11 cellular contexts compared by ENCODE assay signal in the genomic region with DNA sequence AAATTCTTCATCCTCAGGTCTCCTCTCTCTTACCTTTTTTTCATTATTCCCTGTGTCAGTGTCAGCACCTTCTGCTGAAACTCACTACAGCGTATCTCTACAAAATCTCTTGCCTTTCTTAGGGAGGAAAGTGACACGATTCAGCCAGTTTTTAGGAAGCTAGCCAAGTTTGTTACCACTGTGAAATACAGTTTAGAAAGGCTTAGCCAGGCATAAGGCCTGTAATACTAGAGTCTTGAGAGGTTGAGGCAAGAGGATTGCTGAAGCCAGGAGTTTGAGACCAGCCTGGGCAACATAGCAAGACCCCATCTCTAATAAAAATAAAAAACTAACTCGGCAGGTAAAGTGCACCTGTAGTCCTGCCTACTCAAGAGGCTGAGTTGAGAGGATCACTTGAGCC. TPM values are rescaled to one million over a fixed set of nuclear protein-coding genes. Genes with fewer than 3 reads are reported as not detected.
DNase-seq lines count a peak whose midpoint lies in the region; ATAC-seq lines count a peak whose summit lies in the region.
"Had no signal": no experiment of that assay in that cellular context is flagged by ENCODE, and none has a peak within 500 bp of the region (broad histone marks: within the 10 kb centered on the region; RNA-seq: fewer than 3 reads in every experiment).

No MANE protein-coding gene starts in this region.

- H3K4me1 Mint-ChIP-seq in activated CD4-positive, alpha-beta T cell treated with anti-CD3 and anti-CD28 coated beads, Interleukin-2, amount 10 ng/mL, durations not matched to agents 7 days and 5 days = peaks cover 89% of the 10 kb centered on the region
- peaks cover 85% of the 10 kb centered on the region for H3K4me1 Mint-ChIP-seq in activated CD8-positive, alpha-beta T cell treated with anti-CD3 and anti-CD28 coated beads, Interleukin-2, amount 10 ng/mL, durations not matched to agents 7 days and 5 days (ENCODE audit: low read depth)
- peaks cover 89% of the 10 kb centered on the region for H3K4me1 Mint-ChIP-seq in stimulated activated effector memory CD8-positive, alpha-beta T cell treated with anti-CD3 and anti-CD28 coated beads, Interleukin-12 subunit alpha, Interleukin-12 subunit beta, amount 100 ng/mL, for 72 hours

- H3K27me3 Mint-ChIP-seq in activated CD4-positive, alpha-beta T cell treated with anti-CD3 and anti-CD28 coated beads, Interleukin-2, amount 10 ng/mL, durations not matched to agents 7 days and 5 days = no peaks in the 10 kb centered on the region
- H3K27me3 Mint-ChIP-seq in activated CD8-positive, alpha-beta T cell treated with anti-CD3 and anti-CD28 coated beads, Interleukin-2, amount 10 ng/mL, durations not matched to agents 7 days and 5 days (ENCODE audit: low read depth) = no peaks in the 10 kb centered on the region

- H3K4me3 Mint-ChIP-seq in activated CD4-positive, alpha-beta T cell treated with anti-CD3 and anti-CD28 coated beads, Interleukin-2, amount 10 ng/mL, durations not matched to agents 7 days and 5 days = no peak overlapping the region
- no peak overlapping the region for H3K4me3 Mint-ChIP-seq in activated CD8-positive, alpha-beta T cell treated with anti-CD3 and anti-CD28 coated beads, Interleukin-2, amount 10 ng/mL, durations not matched to agents 7 days and 5 days
- H3K4me3 Mint-ChIP-seq in stimulated activated effector memory CD8-positive, alpha-beta T cell treated with anti-CD3 and anti-CD28 coated beads, Interleukin-12 subunit alpha, Interleukin-12 subunit beta, amount 100 ng/mL, for 72 hours = peak overlapping the region; percentile 57

- no peak for DNase-seq in activated CD4-positive, alpha-beta T cell treated with anti-CD3 and anti-CD28 coated beads, Interleukin-2, amount 10 ng/mL, durations not matched to agents 7 days and 5 days
- DNase-seq in activated CD4-positive, alpha-beta T cell treated with anti-CD3 and anti-CD28 coated beads for 4 hours = no peak
- no peak for DNase-seq in activated CD8-positive, alpha-beta T cell treated with anti-CD3 and anti-CD28 coated beads, Interleukin-2, amount 10 ng/mL, durations not matched to agents 7 days and 5 days
- DNase-seq in fibroblast of peridontal ligament (ENCODE audit: extremely low read depth) (peak; percentile 40), NCI-H1092 treated with DMSO at 0.1 percent for 48 hours (lab: John Stamatoyannopoulos, UW) (no peak), NCI-H1105 treated with DMSO at 0.1 percent for 48 hours (lab: John Stamatoyannopoulos, UW) (no peak)
- no peak for DNase-seq in stimulated activated effector memory CD8-positive, alpha-beta T cell treated with anti-CD3 and anti-CD28 coated beads, Interleukin-12 subunit alpha, Interleukin-12 subunit beta, amount 100 ng/mL, for 72 hours (ENCODE audit: low spot score in 2 of 2)
- DNase-seq: activated gamma-delta T cell; NCI-H187 treated with DMSO at 0.1 percent for 48 hours; stimulated activated CD4-positive, alpha-beta T cell treated with anti-CD3 and anti-CD28 coated beads, Interleukin-4, amount 100 ng/mL, for 4 hours had no signal

- POLR2A ChIA-PET in activated CD4-positive, alpha-beta T cell treated with anti-CD3 and anti-CD28 coated beads, Interleukin-2, amount 10 ng/mL, durations not matched to agents 7 days and 5 days (lab: Charles Lee) = interaction anchor here (0.6 kb wide), 1 partner anchor 181 kb away, joined by 3 read pairs; no protein-coding TSS in a partner anchor
- POLR2A ChIA-PET in activated CD8-positive, alpha-beta T cell treated with anti-CD3 and anti-CD28 coated beads, Interleukin-2, amount 10 ng/mL, durations not matched to agents 7 days and 5 days (lab: Charles Lee) = interaction anchor here (0.7 to 1.3 kb wide), 4 partner anchors 10 to 282 kb away, joined by 3 to 5 read pairs (median 3); a partner anchor contains a TSS

- H3K27ac Mint-ChIP-seq in activated CD4-positive, alpha-beta T cell treated with anti-CD3 and anti-CD28 coated beads, Interleukin-2, amount 10 ng/mL, durations not matched to agents 7 days and 5 days = peak overlapping the region; percentile 60
- H3K27ac Mint-ChIP-seq in activated CD8-positive, alpha-beta T cell treated with anti-CD3 and anti-CD28 coated beads, Interleukin-2, amount 10 ng/mL, durations not matched to agents 7 days and 5 days = peak overlapping the region; percentile 43
- peak overlapping the region; percentile 21 for H3K27ac Mint-ChIP-seq in stimulated activated effector memory CD8-positive, alpha-beta T cell treated with anti-CD3 and anti-CD28 coated beads, Interleukin-12 subunit alpha, Interleukin-12 subunit beta, amount 100 ng/mL, for 72 hours

- no peaks in the 10 kb centered on the region for H3K9me3 Mint-ChIP-seq in activated CD4-positive, alpha-beta T cell treated with anti-CD3 and anti-CD28 coated beads, Interleukin-2, amount 10 ng/mL, durations not matched to agents 7 days and 5 days
- H3K9me3 Mint-ChIP-seq in activated CD8-positive, alpha-beta T cell treated with anti-CD3 and anti-CD28 coated beads, Interleukin-2, amount 10 ng/mL, durations not matched to agents 7 days and 5 days (ENCODE audit: insufficient read depth) = peaks cover 5% of the 10 kb centered on the region
- no peaks in the 10 kb centered on the region for H3K9me3 Mint-ChIP-seq in stimulated activated effector memory CD8-positive, alpha-beta T cell treated with anti-CD3 and anti-CD28 coated beads, Interleukin-12 subunit alpha, Interleukin-12 subunit beta, amount 100 ng/mL, for 72 hours

- H3K36me3 Mint-ChIP-seq in activated CD4-positive, alpha-beta T cell treated with anti-CD3 and anti-CD28 coated beads, Interleukin-2, amount 10 ng/mL, durations not matched to agents 7 days and 5 days (ENCODE audit: low read depth) = peaks cover 51% of the 10 kb centered on the region
- peaks cover 48% of the 10 kb centered on the region for H3K36me3 Mint-ChIP-seq in activated CD8-positive, alpha-beta T cell treated with anti-CD3 and anti-CD28 coated beads, Interleukin-2, amount 10 ng/mL, durations not matched to agents 7 days and 5 days (ENCODE audit: low read depth)
- H3K36me3 Mint-ChIP-seq in stimulated activated effector memory CD8-positive, alpha-beta T cell treated with anti-CD3 and anti-CD28 coated beads, Interleukin-12 subunit alpha, Interleukin-12 subunit beta, amount 100 ng/mL, for 72 hours = peaks cover 56% of the 10 kb centered on the region

- ATAC-seq in activated CD8-positive, alpha-beta T cell treated with anti-CD3 and anti-CD28 coated beads, Interleukin-2, amount 10 ng/mL, durations not matched to agents 7 days and 5 days = no peak
- no peak for ATAC-seq in stimulated activated effector memory CD8-positive, alpha-beta T cell treated with anti-CD3 and anti-CD28 coated beads, Interleukin-12 subunit alpha, Interleukin-12 subunit beta, amount 100 ng/mL, for 72 hours
- ATAC-seq in GM19455 (IDR thresholded peaks at IDR 0.05; ENCODE audit: unreplicated experiment) = no peak

- CTCF ChIA-PET in activated CD4-positive, alpha-beta T cell treated with anti-CD3 and anti-CD28 coated beads, Interleukin-2, amount 10 ng/mL, durations not matched to agents 7 days and 5 days (lab: Charles Lee) = interaction anchor here (0.6 to 5.8 kb wide), 2 partner anchors 11 to 252 kb away, joined by 3 to 30 read pairs; no protein-coding TSS in a partner anchor
- CTCF ChIA-PET in activated CD8-positive, alpha-beta T cell treated with anti-CD3 and anti-CD28 coated beads, Interleukin-2, amount 10 ng/mL, durations not matched to agents 7 days and 5 days (lab: Charles Lee) = interaction anchor here (0.7 to 4.3 kb wide), 4 partner anchors 9 to 250 kb away, joined by 3 to 21 read pairs (median 11); no protein-coding TSS in a partner anchor

RNA-seq across cellular contexts. Expression of a gene that starts 16.7 kb away (rescaled TPM):
- 100 to 1,000 TPM; 126 to 154 TPM for total RNA-seq in activated CD4-positive, alpha-beta T cell treated with anti-CD3 and anti-CD28 coated beads, Interleukin-2, amount 10 ng/mL, durations not matched to agents 7 days and 5 days
- total RNA-seq in activated CD8-positive, alpha-beta T cell treated with anti-CD3 and anti-CD28 coated beads, Interleukin-2, amount 10 ng/mL, durations not matched to agents 7 days and 5 days = 100 to 1,000 TPM; 113 to 115 TPM
